Comparison of ENCODE assay signal across 8 cellular contexts in the genomic region with DNA sequence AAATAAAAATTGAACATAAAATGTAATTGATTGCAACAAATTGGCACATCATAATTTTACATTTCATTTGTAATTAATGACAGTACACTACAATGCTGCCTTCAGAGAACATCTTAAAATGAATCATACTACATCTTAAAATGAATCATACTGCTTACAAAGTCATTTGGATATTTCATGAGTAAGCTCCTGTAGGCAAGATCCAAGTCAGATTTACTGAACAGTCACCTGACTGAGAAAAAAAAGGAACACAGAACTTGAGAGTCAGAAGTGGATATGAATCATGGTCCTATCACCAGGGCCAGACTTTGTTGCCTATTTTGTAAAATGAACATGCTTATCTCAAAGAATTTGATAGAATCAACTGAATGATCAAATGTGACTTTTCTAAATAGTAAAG. TPM values are rescaled to one million over a fixed set of nuclear protein-coding genes. Genes with fewer than 3 reads are reported as not detected.
A peak's percentile ranks its signal among the peaks of the same experiment; 100 is the strongest.
DNase-seq lines count a peak whose midpoint lies in the region; ATAC-seq lines count a peak whose summit lies in the region.

No MANE protein-coding gene starts in this region.

- in situ Hi-C loops in G401 (cut with HindIII; ENCODE audit: low sequenced_read_pairs), result no loop called here

- ATAC-seq in Right ventricle myocardium superior (ENCODE audit: poor library complexity) (peak; percentile 39), Right ventricle myocardium inferior (no peak), HG03442 (IDR thresholded peaks at IDR 0.05; ENCODE audit: unreplicated experiment) (peak; percentile 89)

- intact Hi-C loops in Right ventricle myocardium superior (cut with DNase I), result no loop called here
- intact Hi-C loops in Right ventricle myocardium inferior (cut with DNase I), result no loop called here

- DNase-seq in Right ventricle myocardium superior (no peak), Right ventricle myocardium inferior (ENCODE audit: missing footprints) (no peak), astrocyte of the hippocampus (ENCODE audit: low read depth, low spot score) (peak; percentile 69), putamen (ENCODE audit: low spot score) (peak; percentile 13), G401 (ENCODE audit: low spot score) (no peak), NCI-H2227 (lab: John Stamatoyannopoulos, UW; ENCODE audit: unreplicated experiment) (no peak)
- DNase-seq in stimulated activated CD4-positive, alpha-beta T cell treated with anti-CD3 and anti-CD28 coated beads, Interleukin-2, amount 100 ng/mL, for 48 hours, result no peak

RNA-seq across cellular contexts. Expression of gene FBLN5, which starts 32.7 kb away (rescaled TPM):
- total RNA-seq in Right ventricle myocardium superior (70.5 TPM), Right ventricle myocardium inferior (85.3 TPM)
- 1.3 TPM in 1 of 2 replicates, not detected in the other for total RNA-seq in G401 (2014; rRNA removed; shearing (Covaris generic))

RNA-seq across cellular contexts. Expression of gene TRIP11, which starts 59.7 kb away (rescaled TPM):
- total RNA-seq in Right ventricle myocardium superior (47.7 TPM), Right ventricle myocardium inferior (51.2 TPM)
- 8.8 and 12.4 TPM in 2 replicates for total RNA-seq in G401 (2014; rRNA removed; shearing (Covaris generic))

Comparison
In these comparisons a context has a peak if more than half of its experiments do, and no peak if none do; other contexts are left out.
1. DNase-seq: peak in astrocyte of the hippocampus (single experiment) and putamen (single experiment); none in Right ventricle myocardium superior (single experiment), Right ventricle myocardium inferior (single experiment), G401 (single experiment), stimulated activated CD4-positive, alpha-beta T cell treated with anti-CD3 and anti-CD28 coated beads, Interleukin-2, amount 100 ng/mL, for 48 hours (0 of 2) and NCI-H2227 (single experiment).
2. RNA of gene FBLN5, which starts 32.7 kb away (total RNA-seq): 85.3 TPM in Right ventricle myocardium inferior (single experiment) and 70.5 TPM in Right ventricle myocardium superior (single experiment); 1.3 TPM in G401; every median in the first group is over 10 times any median in the second.